Comparison of ENCODE assay signal across 11 cellular contexts in genomic region chr11:1829039-1829820, GRCh38. TPM values are rescaled to one million over a fixed set of nuclear protein-coding genes. Genes with fewer than 3 reads are reported as not detected.
DNase-seq lines count a peak whose midpoint lies in the region; ATAC-seq and TF ChIP-seq lines count a peak whose summit lies in the region.
"Had no signal": no experiment of that assay in that cellular context is flagged by ENCODE, and none has a peak within 500 bp of the region (broad histone marks: within the 10 kb centered on the region; RNA-seq: fewer than 3 reads in every experiment).

No MANE protein-coding gene starts in this region.

- H3K4me1 ChIP-seq in fibroblast of lung (ENCODE audit: control insufficient read depth, extremely low read depth, insufficient read depth, low read length), result peaks cover 8% of the 10 kb centered on the region

- CTCF ChIA-PET in RWPE1 (lab: Yijun Ruan, JAX), result interaction anchor here (0.6 to 0.9 kb wide), 2 partner anchors 135 to 228 kb away, joined by 3 to 5 read pairs; no protein-coding TSS in a partner anchor

- ATAC-seq in HG02981 (IDR thresholded peaks at IDR 0.05; ENCODE audit: unreplicated experiment), result no peak
- ATAC-seq: activated T-helper 17 cell treated with anti-CD3 and anti-CD28 coated beads, Interleukin-2, amount 50 U/mL, for 72 hours had no signal

- H3K79me2 ChIP-seq in fibroblast of lung (ENCODE audit: control insufficient read depth, insufficient read depth, low read length), result no peaks in the 10 kb centered on the region

- H3K9ac ChIP-seq in fibroblast of lung (ENCODE audit: insufficient read depth, low read length), result no peak overlapping the region

- H4K20me1 ChIP-seq in fibroblast of lung (ENCODE audit: control insufficient read depth, extremely low read depth, insufficient read depth, low read length), result no peaks in the 10 kb centered on the region

- H3K27me3 ChIP-seq in fibroblast of lung (ENCODE audit: control insufficient read depth, insufficient read depth, low read length), result peaks cover 4% of the 10 kb centered on the region

- no peaks in the 10 kb centered on the region for H3K36me3 ChIP-seq in fibroblast of lung (ENCODE audit: control insufficient read depth, insufficient read depth, low read length)

- peak; percentile 65 for DNase-seq in ELR (ENCODE audit: low read depth)
- DNase-seq in RWPE1 (ENCODE audit: low spot score), result peak; percentile 83
- DNase-seq in fibroblast of lung (ENCODE audit: low read depth in 2 of 2), result peak; percentile 31 to 79
- DNase-seq in skeletal muscle cell (ENCODE audit: low read depth), result peak; percentile 34
- no peak for DNase-seq in NCI-H1930 (lab: John Stamatoyannopoulos, UW)
- DNase-seq in cerebellum (ENCODE audit: low spot score), result no peak
- no peak for DNase-seq in HuH-7 (ENCODE audit: low spot score)
- DNase-seq: NCI-H524 treated with DMSO at 0.1 percent for 48 hours, T1000 had no signal

- H3K4me2 ChIP-seq in fibroblast of lung (ENCODE audit: extremely low read depth, insufficient read depth, low read length), result no peak overlapping the region

- H3K4me3 ChIP-seq in fibroblast of lung (replicated peaks in 1 of 4; ENCODE audit: control extremely low read depth in 1 of 4, insufficient read depth in 1 of 4, low read depth in 3 of 4, low read length in 4 of 4) (no peak overlapping the region), skeletal muscle cell (ENCODE audit: low read depth, low read length) (no peak overlapping the region)

- POLR2A ChIA-PET in RWPE1 (lab: Yijun Ruan, JAX; ENCODE audit: low non-redundant PET), result interaction anchor here (2.6 kb wide), 1 partner anchor 67 kb away, joined by 7 read pairs; no protein-coding TSS in a partner anchor

- no peaks in the 10 kb centered on the region for H3K9me3 ChIP-seq in fibroblast of lung (ENCODE audit: control insufficient read depth, insufficient read depth, low read depth, low read length)

- peak overlapping the region; percentile 97 for H3K27ac ChIP-seq in RWPE1
- H3K27ac ChIP-seq in fibroblast of lung (ENCODE audit: insufficient read depth, low read length), result no peak overlapping the region

- no peak for TF ChIP-seq CTCF in RWPE1 (conservative IDR thresholded peaks at IDR 0.05; ENCODE audit: low read depth)
- no peak for TF ChIP-seq CTCF in fibroblast of lung (conservative IDR thresholded peaks at IDR 0.05 in 1 of 2, IDR thresholded peaks at IDR 0.05 in 1 of 2; ENCODE audit: low read depth in 1 of 2, low read length in 2 of 2)

- no peak overlapping the region for H2AFZ ChIP-seq in fibroblast of lung (ENCODE audit: low read length)

RNA-seq across cellular contexts. Expression of gene SYT8, which starts 5.6 kb away (rescaled TPM):
- not detected in 2 replicates for total RNA-seq in fibroblast of lung
- polyA plus RNA-seq in fibroblast of lung, result not detected in 2 replicates
- not detected in 2 replicates for polyA plus RNA-seq in fibroblast of lung (2012)
- polyA minus RNA-seq in fibroblast of lung (ENCODE audit: low replicate concordance), result not detected in 2 replicates
- total RNA-seq in cerebellum, result not detected
- total RNA-seq: activated T-helper 17 cell treated with anti-CD3 and anti-CD28 coated beads, Interleukin-2, amount 50 U/mL, for 72 hours had no signal

RNA-seq across cellular contexts. Expression of gene TNNI2, which starts 9.6 kb away (rescaled TPM):
- total RNA-seq in fibroblast of lung (not detected in 2 replicates), cerebellum (not detected)
- not detected in 2 replicates for polyA plus RNA-seq in fibroblast of lung
- not detected in 2 replicates for polyA plus RNA-seq in fibroblast of lung (2012)
- polyA minus RNA-seq in fibroblast of lung (ENCODE audit: low replicate concordance), result not detected in 2 replicates
- total RNA-seq: activated T-helper 17 cell treated with anti-CD3 and anti-CD28 coated beads, Interleukin-2, amount 50 U/mL, for 72 hours had no signal

RNA-seq across cellular contexts. Expression of gene LSP1, which starts 23.7 kb away (rescaled TPM):
- 1.8 and 6.7 TPM in 2 replicates for total RNA-seq in fibroblast of lung
- 0.19 and 1.3 TPM in 2 replicates for polyA plus RNA-seq in fibroblast of lung
- polyA plus RNA-seq in fibroblast of lung (2012), result 0.24 and 2.0 TPM in 2 replicates
- not detected in 2 replicates for polyA minus RNA-seq in fibroblast of lung (ENCODE audit: low replicate concordance)
- 0.82 TPM for total RNA-seq in cerebellum

Comparison
In these comparisons a context has a peak if more than half of its experiments do, and no peak if none do; other contexts are left out.
1. DNase-seq: peak in ELR (single experiment), RWPE1 (single experiment), fibroblast of lung (2 of 2) and skeletal muscle cell (single experiment); none in NCI-H1930 (0 of 2), cerebellum (single experiment) and HuH-7 (single experiment).